ENCODE assay signal across 11 cellular contexts in the genomic region with DNA sequence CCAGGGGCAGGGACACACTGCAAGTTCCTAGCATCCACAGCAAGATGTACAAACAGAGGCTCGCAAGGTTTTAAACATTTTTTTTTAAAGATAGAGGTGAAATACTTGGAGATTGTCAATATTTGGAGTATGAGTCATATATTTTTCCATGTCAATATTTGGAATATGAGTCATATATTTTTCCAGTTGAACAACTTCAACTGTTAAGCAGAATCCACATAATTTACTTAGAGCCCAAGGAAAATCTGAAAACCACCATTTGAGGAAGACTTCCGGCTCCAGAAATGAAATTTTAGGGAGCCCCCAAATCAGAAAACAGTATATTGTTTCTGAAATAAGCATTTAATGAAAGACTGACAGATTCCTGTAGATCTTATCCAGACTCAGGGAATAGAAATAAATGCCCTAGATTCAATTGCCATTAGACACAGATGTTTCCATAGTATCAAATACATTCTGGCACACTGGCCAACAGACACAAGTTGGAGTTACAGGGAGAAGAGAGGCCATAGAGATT. TPM values are rescaled to one million over a fixed set of nuclear protein-coding genes. Genes with fewer than 3 reads are reported as not detected.
A peak's percentile ranks its signal among the peaks of the same experiment; 100 is the strongest.
DNase-seq lines count a peak whose midpoint lies in the region; ATAC-seq, FAIRE-seq and TF ChIP-seq lines count a peak whose summit lies in the region.
"Had no signal": no experiment of that assay in that cellular context is flagged by ENCODE, and none has a peak within 500 bp of the region (broad histone marks: within the 10 kb centered on the region; RNA-seq: fewer than 3 reads in every experiment).

No MANE protein-coding gene starts in this region.

- H3K9ac ChIP-seq in keratinocyte (ENCODE audit: control insufficient read depth, extremely low read depth, insufficient read depth, low read length): peak overlapping the region; percentile 23

- H3K79me2 ChIP-seq in keratinocyte (ENCODE audit: control insufficient read depth, insufficient read depth, low read length): no peaks in the 10 kb centered on the region

- H3K27ac Mint-ChIP-seq in activated T-helper 1 cell treated with anti-CD3 and anti-CD28 coated beads, Interleukin-12 subunit alpha, Interleukin-12 subunit beta, Interleukin-2, Interleukin-4 antibody, amounts not matched to agents 30 ng/mL and 10 ng/mL and 1 ng/mL, durations not matched to agents 14 hours and 24 hours and 36 hours: peak overlapping the region; percentile 2
- H3K27ac Mint-ChIP-seq: CD4-positive, CD25-positive, alpha-beta regulatory T cell had no signal

- dilution Hi-C loops in keratinocyte (cut with MboI; ENCODE audit: extremely low pct_ligation_motif_present, low sequenced_read_pairs): no loop called here

- no peaks in the 10 kb centered on the region for H3K9me1 ChIP-seq in keratinocyte (ENCODE audit: control insufficient read depth, extremely low read depth, insufficient read depth, low read length)

- H3K4me1 ChIP-seq in A549: peaks cover 9% of the 10 kb centered on the region
- peaks cover 15% of the 10 kb centered on the region for H3K4me1 ChIP-seq in keratinocyte (ENCODE audit: control insufficient read depth, extremely low read depth, insufficient read depth, low read length)

- no peaks in the 10 kb centered on the region for H3K36me3 Mint-ChIP-seq in activated T-helper 1 cell treated with anti-CD3 and anti-CD28 coated beads, Interleukin-12 subunit alpha, Interleukin-12 subunit beta, Interleukin-2, Interleukin-4 antibody, amounts not matched to agents 30 ng/mL and 10 ng/mL and 1 ng/mL, durations not matched to agents 14 hours and 24 hours and 36 hours (ENCODE audit: low read depth)
- H3K36me3 Mint-ChIP-seq: CD4-positive, CD25-positive, alpha-beta regulatory T cell had no signal

- no peak overlapping the region for H3K4me3 Mint-ChIP-seq in activated T-helper 1 cell treated with anti-CD3 and anti-CD28 coated beads, Interleukin-12 subunit alpha, Interleukin-12 subunit beta, Interleukin-2, Interleukin-4 antibody, amounts not matched to agents 30 ng/mL and 10 ng/mL and 1 ng/mL, durations not matched to agents 14 hours and 24 hours and 36 hours
- H3K4me3 Mint-ChIP-seq: CD4-positive, CD25-positive, alpha-beta regulatory T cell had no signal

- no peak for TF ChIP-seq EP300 in A549 (IDR thresholded peaks at IDR 0.05)

- 2% methylated on average over 2 of the region's 2 CpGs for WGBS in A549 (ENCODE audit: missing lambda C conversion rate)

- peak in 1 of 2 experiments; percentile 28 for DNase-seq in A549 (ENCODE audit: low read depth in 1 of 2, low spot score in 1 of 2)
- DNase-seq in activated T-helper 1 cell treated with anti-CD3 and anti-CD28 coated beads, Interleukin-12 subunit alpha, Interleukin-12 subunit beta, Interleukin-2, Interleukin-4 antibody, amounts not matched to agents 30 ng/mL and 10 ng/mL and 1 ng/mL, durations not matched to agents 14 hours and 24 hours and 36 hours (ENCODE audit: low spot score): no peak
- no peak for DNase-seq in keratinocyte (ENCODE audit: low read depth, low spot score)
- DNase-seq in activated CD8-positive, alpha-beta memory T cell treated with anti-CD3 and anti-CD28 coated beads for 24 hours: no peak
- no peak for DNase-seq in stimulated activated CD4-positive, alpha-beta T cell treated with anti-CD3 and anti-CD28 coated beads, Interleukin-2, amount 100 ng/mL, for 24 hours
- DNase-seq: effector memory CD4-positive, alpha-beta T cell had no signal

- H3K9me3 ChIP-seq in A549 (no peaks in the 10 kb centered on the region), keratinocyte (ENCODE audit: control insufficient read depth, low read depth, low read length) (no peaks in the 10 kb centered on the region)

- no peak overlapping the region for H3K27ac ChIP-seq in A549
- peak overlapping the region; percentile 66 for H3K27ac ChIP-seq in keratinocyte (ENCODE audit: control insufficient read depth, insufficient read depth, low read length)
- H3K27ac ChIP-seq: SK-N-MC had no signal

- H3K4me3 ChIP-seq in A549 (no peak overlapping the region), keratinocyte (ENCODE audit: control insufficient read depth in 2 of 3, extremely low read depth in 1 of 3, insufficient read depth in 2 of 3, low read depth in 1 of 3, low read length in 3 of 3) (peak overlapping the region in 2 of 3 experiments; percentile 16 to 48)
- H3K4me3 ChIP-seq: SK-N-MC had no signal

- CTCF ChIA-PET in A549 (lab: Yijun Ruan, JAX): interaction anchor here (0.7 to 2.9 kb wide), 13 partner anchors 8 to 1342 kb away, joined by 3 to 27 read pairs (median 3); no protein-coding TSS in a partner anchor

- intact Hi-C loops in activated T-helper 1 cell treated with anti-CD3 and anti-CD28 coated beads, Interleukin-12 subunit alpha, Interleukin-12 subunit beta, Interleukin-2, Interleukin-4 antibody, amounts not matched to agents 30 ng/mL and 10 ng/mL and 1 ng/mL, durations not matched to agents 14 hours and 24 hours and 36 hours (cut with micrococcal nuclease): loop anchor here (1.0 to 5.0 kb wide), 7 partner anchors 17 to 218 kb away; no protein-coding TSS in a partner anchor

- ATAC-seq in A549 (peak; percentile 17 to 62; a peak in 4 of 6 replicates), HG03565 (IDR thresholded peaks at IDR 0.05; ENCODE audit: unreplicated experiment) (peak; percentile 2), GM21423 (IDR thresholded peaks at IDR 0.05; ENCODE audit: unreplicated experiment) (no peak), GM19324 (IDR thresholded peaks at IDR 0.05; ENCODE audit: low FRiP score, unreplicated experiment) (no peak)

- H4K20me1 ChIP-seq in keratinocyte (ENCODE audit: control insufficient read depth, extremely low read depth, insufficient read depth, low read length): no peaks in the 10 kb centered on the region

- H3K27me3 ChIP-seq in keratinocyte (ENCODE audit: control insufficient read depth, extremely low read depth, insufficient read depth, low read length): no peaks in the 10 kb centered on the region

- H2AFZ ChIP-seq in keratinocyte (ENCODE audit: control insufficient read depth, low read length): no peak overlapping the region

- POLR2A ChIA-PET in A549 (lab: Yijun Ruan, JAX): no interaction called here

- TF ChIP-seq RAD21 in A549 (conservative IDR thresholded peaks at IDR 0.05 in 1 of 2, IDR thresholded peaks at IDR 0.05 in 1 of 2): no peak

- H3K4me1 Mint-ChIP-seq in activated T-helper 1 cell treated with anti-CD3 and anti-CD28 coated beads, Interleukin-12 subunit alpha, Interleukin-12 subunit beta, Interleukin-2, Interleukin-4 antibody, amounts not matched to agents 30 ng/mL and 10 ng/mL and 1 ng/mL, durations not matched to agents 14 hours and 24 hours and 36 hours (ENCODE audit: low read depth): peaks cover 12% of the 10 kb centered on the region

- no peak for TF ChIP-seq POLR2A in A549 (IDR thresholded peaks at IDR 0.05; ENCODE audit: low read length)

- peaks cover 9% of the 10 kb centered on the region for H3K27me3 Mint-ChIP-seq in activated T-helper 1 cell treated with anti-CD3 and anti-CD28 coated beads, Interleukin-12 subunit alpha, Interleukin-12 subunit beta, Interleukin-2, Interleukin-4 antibody, amounts not matched to agents 30 ng/mL and 10 ng/mL and 1 ng/mL, durations not matched to agents 14 hours and 24 hours and 36 hours (ENCODE audit: insufficient read depth)

- FAIRE-seq in A549 (lab: Jason Lieb, UNC) (no peak), keratinocyte (lab: Jason Lieb, UNC) (no peak)

- H3K36me3 ChIP-seq in keratinocyte (ENCODE audit: control insufficient read depth in 2 of 2, extremely low read depth in 1 of 2, insufficient read depth in 2 of 2, low read length in 2 of 2): no peaks in the 10 kb centered on the region

- TF ChIP-seq CTCF in A549 (IDR thresholded peaks at IDR 0.05): no peak
- TF ChIP-seq CTCF in keratinocyte (optimal IDR thresholded peaks at IDR 0.05 in 1 of 3, IDR thresholded peaks at IDR 0.05 in 1 of 3, conservative IDR thresholded peaks at IDR 0.05 in 1 of 3; ENCODE audit: extremely low read depth in 1 of 3, insufficient read depth in 2 of 3, low read length in 3 of 3): no peak

- no peaks in the 10 kb centered on the region for H3K9me3 Mint-ChIP-seq in activated T-helper 1 cell treated with anti-CD3 and anti-CD28 coated beads, Interleukin-12 subunit alpha, Interleukin-12 subunit beta, Interleukin-2, Interleukin-4 antibody, amounts not matched to agents 30 ng/mL and 10 ng/mL and 1 ng/mL, durations not matched to agents 14 hours and 24 hours and 36 hours
- H3K9me3 Mint-ChIP-seq: CD4-positive, CD25-positive, alpha-beta regulatory T cell had no signal

- H3K4me2 ChIP-seq in A549 (peak overlapping the region; percentile 41), keratinocyte (ENCODE audit: control insufficient read depth, extremely low read depth, insufficient read depth, low read depth, low read length) (peak overlapping the region; percentile 61)

TF ChIP-seq in A549, 52 proteins besides CTCF, POLR2A, EP300 and RAD21 (continues in another document):
- TF ChIP-seq ZSCAN20 (CRISPR knock-in tag; IDR thresholded peaks at IDR 0.05) (no peak), GATA3 (IDR thresholded peaks at IDR 0.05; ENCODE audit: borderline replicate concordance) (peak; percentile 21; the same call in 1 of the 2 replicates), FOSL2 (IDR thresholded peaks at IDR 0.05) (peak; percentile 67), FOSL2 (CRISPR knock-in tag; IDR thresholded peaks at IDR 0.05) (peak; percentile 95), JUNB (IDR thresholded peaks at IDR 0.05) (peak; percentile 85)

RNA-seq across cellular contexts. Expression of a gene that starts 51.6 kb away (rescaled TPM):
- 0.03 and 0.06 TPM in 2 replicates for polyA plus RNA-seq in A549 (2011; rRNA removed)
- polyA plus RNA-seq in A549 (2012; cell fraction: cytosol; rRNA removed): not detected in 2 replicates
- polyA plus RNA-seq in A549 (2012; cell fraction: nucleus; rRNA removed): not detected in 2 replicates
- polyA plus RNA-seq in A549 (2017; fragmentation: RNase III; extraction: RNeasy Plus Mini Kit Qiagen cat#74134 plus additional on column Dnase treatment): 0.03 TPM in 1 of 3 replicates, not detected in the others
- polyA minus RNA-seq in A549 (2011; rRNA and poly(A)+ RNA removed): not detected in 2 replicates
- total RNA-seq in activated T-helper 1 cell treated with anti-CD3 and anti-CD28 coated beads, Interleukin-12 subunit alpha, Interleukin-12 subunit beta, Interleukin-2, Interleukin-4 antibody, amounts not matched to agents 30 ng/mL and 10 ng/mL and 1 ng/mL, durations not matched to agents 14 hours and 24 hours and 36 hours: 9.0 and 9.4 TPM in 2 replicates
- 0.01 to 0.20 TPM (median 0.14 TPM) in 3 replicates for polyA plus RNA-seq in keratinocyte
- polyA plus RNA-seq in keratinocyte (2011; ENCODE audit: low read depth): 0.07 TPM
- 0.13 and 0.19 TPM in 2 replicates for polyA plus RNA-seq in keratinocyte (2011; cell fraction: cytosol; rRNA removed)
- polyA plus RNA-seq in keratinocyte (2011; cell fraction: nucleus; rRNA removed): 0.35 and 0.36 TPM in 2 replicates
- 0.17 TPM in 1 of 2 replicates, not detected in the other for polyA plus RNA-seq in keratinocyte (2012; ENCODE audit: low replicate concordance)
- polyA minus RNA-seq in keratinocyte: 0.36 TPM in 1 of 3 replicates, not detected in the others
- not detected for polyA minus RNA-seq in keratinocyte (2011; cell fraction: cytosol; rRNA and poly(A)+ RNA removed)
- polyA minus RNA-seq in keratinocyte (2011; cell fraction: nucleus; rRNA and poly(A)+ RNA removed): 0.39 and 0.42 TPM in 2 replicates

Comparison
In these comparisons a context has a peak if more than half of its experiments do, and no peak if none do; other contexts are left out.
1. ATAC-seq: peak in A549 (2 of 2) and HG03565 (single experiment); none in GM21423 (single experiment) and GM19324 (single experiment).